14 cellular contexts compared by ENCODE assay signal in the genomic region with DNA sequence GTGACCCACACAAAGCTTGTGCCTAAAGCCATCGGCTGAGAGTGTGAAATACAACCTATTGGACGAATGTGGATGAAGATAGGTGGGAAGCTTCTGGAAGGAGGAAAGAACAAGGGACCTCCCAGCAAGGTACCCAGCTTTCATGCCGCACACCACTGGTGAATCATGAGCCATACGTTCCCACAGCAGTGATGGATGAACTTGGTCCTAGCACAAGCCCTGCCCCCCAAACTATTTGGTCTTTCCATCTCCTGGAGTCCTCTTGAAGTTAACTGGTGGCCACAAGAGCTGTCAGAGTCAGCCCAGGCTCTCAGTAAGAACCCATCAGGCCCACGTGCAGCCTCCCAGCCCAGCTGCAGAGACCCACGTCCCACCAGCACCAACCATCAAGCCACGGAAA.
DNase-seq lines count a peak whose midpoint lies in the region; ATAC-seq and TF ChIP-seq lines count a peak whose summit lies in the region.
"Had no signal": no experiment of that assay in that cellular context is flagged by ENCODE, and none has a peak within 500 bp of the region (broad histone marks: within the 10 kb centered on the region; RNA-seq: fewer than 3 reads in every experiment).

No MANE protein-coding gene starts in this region.

- H3K9me3 Mint-ChIP-seq in type B pancreatic cell = no peaks in the 10 kb centered on the region
- no peaks in the 10 kb centered on the region for H3K9me3 Mint-ChIP-seq in naive thymus-derived CD8-positive, alpha-beta T cell
- H3K9me3 Mint-ChIP-seq: GM23338 had no signal

- no peak for ATAC-seq in naive thymus-derived CD8-positive, alpha-beta T cell
- ATAC-seq: GM23338 had no signal

- TF ChIP-seq CTCF in coronary artery (IDR thresholded peaks at IDR 0.05) (no peak), sigmoid colon (IDR thresholded peaks at IDR 0.05) (no peak), type B pancreatic cell (conservative IDR thresholded peaks at IDR 0.05) (no peak)

- intact Hi-C loops in sigmoid colon (cut with DNase I) = no loop called here

- peak overlapping the region; percentile 73 for H3K4me3 Mint-ChIP-seq in type B pancreatic cell
- H3K4me3 Mint-ChIP-seq in naive thymus-derived CD8-positive, alpha-beta T cell = no peak overlapping the region
- H3K4me3 Mint-ChIP-seq: CD4-positive, CD25-positive, alpha-beta regulatory T cell; GM23338 had no signal

- peak; percentile 34 for DNase-seq in activated effector memory CD4-positive, alpha-beta T cell treated with anti-CD3 and anti-CD28 coated beads, Interleukin-2, amount 50 U/mL, for 16 hours
- no peak for DNase-seq in activated effector memory CD4-positive, alpha-beta T cell treated with Interleukin-2 at 50 U/mL for 16 hours
- DNase-seq in coronary artery (ENCODE audit: low spot score) (no peak), sigmoid colon (peak; percentile 30), type B pancreatic cell (ENCODE audit: extremely low spot score, unreplicated experiment) (no peak), OCI-M1 (lab: John Stamatoyannopoulos, UW) (no peak)
- DNase-seq in naive thymus-derived CD8-positive, alpha-beta T cell = no peak
- no peak for DNase-seq in stimulated activated naive CD4-positive, alpha-beta T cell treated with Interleukin-2 at 50 U/mL for 16 hours (lab: John Stamatoyannopoulos, UW)
- DNase-seq: AML-193; CD4-positive, CD25-positive, alpha-beta regulatory T cell; H7 had no signal

- no peak for TF ChIP-seq POLR2A in sigmoid colon (IDR thresholded peaks at IDR 0.05)

- no peaks in the 10 kb centered on the region for H3K27me3 Mint-ChIP-seq in type B pancreatic cell
- H3K27me3 Mint-ChIP-seq in naive thymus-derived CD8-positive, alpha-beta T cell = peaks cover 0 to 2% (median 0%) of the 10 kb centered on the region in 5 donors
- H3K27me3 Mint-ChIP-seq: CD4-positive, CD25-positive, alpha-beta regulatory T cell had no signal

- POLR2A ChIA-PET in naive thymus-derived CD8-positive, alpha-beta T cell (lab: Charles Lee) = no interaction called here

- H3K27ac Mint-ChIP-seq in type B pancreatic cell = peak overlapping the region; percentile 74
- H3K27ac Mint-ChIP-seq in naive thymus-derived CD8-positive, alpha-beta T cell = no peak overlapping the region
- H3K27ac Mint-ChIP-seq: CD4-positive, CD25-positive, alpha-beta regulatory T cell; GM23338 had no signal

- no peaks in the 10 kb centered on the region for H3K9me3 ChIP-seq in sigmoid colon
- H3K9me3 ChIP-seq: BLaER1 had no signal

- no peak for TF ChIP-seq EP300 in sigmoid colon (IDR thresholded peaks at IDR 0.05)

- peaks cover 56% of the 10 kb centered on the region for H3K4me1 Mint-ChIP-seq in type B pancreatic cell (ENCODE audit: unreplicated experiment)
- H3K4me1 Mint-ChIP-seq in naive thymus-derived CD8-positive, alpha-beta T cell = no peaks in the 10 kb centered on the region
- H3K4me1 Mint-ChIP-seq: CD4-positive, CD25-positive, alpha-beta regulatory T cell had no signal

- 85 to 90% methylated on average over 7 of the region's 7 CpGs for WGBS in sigmoid colon, 2 donors

- H3K36me3 Mint-ChIP-seq in type B pancreatic cell = peaks cover 28% of the 10 kb centered on the region
- no peaks in the 10 kb centered on the region for H3K36me3 Mint-ChIP-seq in naive thymus-derived CD8-positive, alpha-beta T cell
- H3K36me3 Mint-ChIP-seq: CD4-positive, CD25-positive, alpha-beta regulatory T cell had no signal

- H3K4me3 ChIP-seq in coronary artery (no peak overlapping the region), sigmoid colon (no peak overlapping the region)
- H3K4me3 ChIP-seq: BLaER1, GM23338 had no signal

- peaks cover 0 to 39% (median 33%) of the 10 kb centered on the region in 4 donors for H3K4me1 ChIP-seq in sigmoid colon
- H3K4me1 ChIP-seq: BLaER1 had no signal

- peaks cover 2 to 10% (median 2%) of the 10 kb centered on the region in 4 donors for H3K36me3 ChIP-seq in sigmoid colon
- H3K36me3 ChIP-seq: BLaER1 had no signal

- H3K27ac ChIP-seq in coronary artery = peak overlapping the region; percentile 88 to 94
- peak overlapping the region in 1 of 4 donors; percentile 63 for H3K27ac ChIP-seq in sigmoid colon
- H3K27ac ChIP-seq: 22Rv1, BLaER1 had no signal

- H3K27me3 ChIP-seq in sigmoid colon = no peaks in the 10 kb centered on the region
- H3K27me3 ChIP-seq: BLaER1 had no signal

Comparison
In these comparisons a context has a peak if more than half of its experiments do, and no peak if none do; other contexts are left out.
1. DNase-seq: peak in activated effector memory CD4-positive, alpha-beta T cell treated with anti-CD3 and anti-CD28 coated beads, Interleukin-2, amount 50 U/mL, for 16 hours (single experiment) and sigmoid colon (single experiment); none in activated effector memory CD4-positive, alpha-beta T cell treated with Interleukin-2 at 50 U/mL for 16 hours (single experiment), coronary artery (single experiment), type B pancreatic cell (single experiment), OCI-M1 (single experiment), naive thymus-derived CD8-positive, alpha-beta T cell (0 of 10) and stimulated activated naive CD4-positive, alpha-beta T cell treated with Interleukin-2 at 50 U/mL for 16 hours (single experiment).